2 cellular contexts compared by ENCODE assay signal in genomic region chr7:81525901-81526300, GRCh38.
TF ChIP-seq lines count a peak whose summit lies in the region.

No MANE protein-coding gene starts in this region.

TF ChIP-seq in IMR-90, 13 proteins besides CTCF, POLR2A, EP300 and RAD21:
- TF ChIP-seq ELK1 (IDR thresholded peaks at IDR 0.05; ENCODE audit: borderline replicate concordance, low read depth, low read length) = no peak
- TF ChIP-seq NFE2L2 (IDR thresholded peaks at IDR 0.05; ENCODE audit: low read depth, low read length) = no peak
- TF ChIP-seq SMC3 (IDR thresholded peaks at IDR 0.05; ENCODE audit: low read depth, low read length) = no peak
- TF ChIP-seq USF2 (IDR thresholded peaks at IDR 0.05; ENCODE audit: low read depth, low read length) = no peak
- no peak for TF ChIP-seq CHD1 (IDR thresholded peaks at IDR 0.05; ENCODE audit: low read depth, low read length)
- TF ChIP-seq MAZ (IDR thresholded peaks at IDR 0.05; ENCODE audit: borderline replicate concordance, low read depth, low read length) = no peak
- no peak for TF ChIP-seq CEBPB (IDR thresholded peaks at IDR 0.05; ENCODE audit: low read depth, low read length)
- no peak for TF ChIP-seq MXI1 (IDR thresholded peaks at IDR 0.05; ENCODE audit: borderline replicate concordance, low read depth, low read length)
- no peak for TF ChIP-seq BHLHE40 (IDR thresholded peaks at IDR 0.05; ENCODE audit: low read depth, low read length)
- no peak for TF ChIP-seq MAFK (IDR thresholded peaks at IDR 0.05; ENCODE audit: low read depth, low read length)
- no peak for TF ChIP-seq RCOR1 (IDR thresholded peaks at IDR 0.05; ENCODE audit: insufficient replicate concordance, low read length)
- no peak for TF ChIP-seq RFX5 (IDR thresholded peaks at IDR 0.05; ENCODE audit: low read depth, low read length)

TF ChIP-seq in GM12878, 131 proteins besides CTCF, POLR2A, EP300 and RAD21 (continued from another document):
- no peak for TF ChIP-seq MTA3 (IDR thresholded peaks at IDR 0.05; ENCODE audit: borderline replicate concordance, low read length)
- TF ChIP-seq BCL11A (IDR thresholded peaks at IDR 0.05; ENCODE audit: low read depth, low read length) = no peak
- no peak for TF ChIP-seq RBBP5 (conservative IDR thresholded peaks at IDR 0.05)
- no peak for TF ChIP-seq LARP7 (IDR thresholded peaks at IDR 0.05)
- TF ChIP-seq JUND (IDR thresholded peaks at IDR 0.05; ENCODE audit: low read depth, low read length) = no peak
- no peak for TF ChIP-seq PAX8 (IDR thresholded peaks at IDR 0.05)
- TF ChIP-seq IKZF2 (IDR thresholded peaks at IDR 0.05) = no peak
- no peak for TF ChIP-seq RELB (IDR thresholded peaks at IDR 0.05; ENCODE audit: low read depth)
- no peak for TF ChIP-seq MTA2 (IDR thresholded peaks at IDR 0.05; ENCODE audit: low read depth)
- no peak for TF ChIP-seq BRCA1 (IDR thresholded peaks at IDR 0.05; ENCODE audit: low read depth, low read length)
- no peak for TF ChIP-seq BCLAF1 (IDR thresholded peaks at IDR 0.05)
- no peak for TF ChIP-seq SMAD5 (IDR thresholded peaks at IDR 0.05; ENCODE audit: low read depth)
- TF ChIP-seq NR2C2 (IDR thresholded peaks at IDR 0.05; ENCODE audit: borderline replicate concordance, control insufficient read depth, insufficient read length, low read depth) = no peak
- no peak for TF ChIP-seq NR2C1 (IDR thresholded peaks at IDR 0.05)
- TF ChIP-seq PRDM15 (CRISPR knock-in tag; IDR thresholded peaks at IDR 0.05) = no peak
- TF ChIP-seq E4F1 (IDR thresholded peaks at IDR 0.05; ENCODE audit: borderline replicate concordance, partially characterized antibody) = no peak
- TF ChIP-seq USF1 (IDR thresholded peaks at IDR 0.05; ENCODE audit: borderline replicate concordance, extremely low read length, insufficient read depth, low read depth, low read length) = no peak
- TF ChIP-seq PML (IDR thresholded peaks at IDR 0.05; ENCODE audit: low read length) = no peak
